ENCODE assay signal across 11 cellular contexts in genomic region chr6:3260296-3260695, GRCh38. TPM values are rescaled to one million over a fixed set of nuclear protein-coding genes. Genes with fewer than 3 reads are reported as not detected.
DNase-seq lines count a peak whose midpoint lies in the region; ATAC-seq, FAIRE-seq and TF ChIP-seq lines count a peak whose summit lies in the region.
"Had no signal": no experiment of that assay in that cellular context is flagged by ENCODE, and none has a peak within 500 bp of the region (broad histone marks: within the 10 kb centered on the region; RNA-seq: fewer than 3 reads in every experiment).

No MANE protein-coding gene starts in this region.

- peak overlapping the region; percentile 90 to 97 (median 96) for H3K4me3 Mint-ChIP-seq in CD4-positive, CD25-positive, alpha-beta regulatory T cell
- peak overlapping the region; percentile 66 for H3K4me3 Mint-ChIP-seq in astrocyte (ENCODE audit: unreplicated experiment)
- H3K4me3 Mint-ChIP-seq in mesothelial cell of epicardium = peak overlapping the region; percentile 42

- H3K27ac ChIP-seq in CD4-positive, CD25-positive, alpha-beta regulatory T cell (ENCODE audit: insufficient read depth, low read length, poor library complexity, severe bottlenecking) = no peak overlapping the region
- H3K27ac ChIP-seq in HUES64 (ENCODE audit: low read depth, low read length) (no peak overlapping the region), astrocyte (ENCODE audit: low read depth, low read length) (no peak overlapping the region)

- H3K27me3 Mint-ChIP-seq in CD4-positive, CD25-positive, alpha-beta regulatory T cell = peaks cover 11% of the 10 kb centered on the region
- H3K27me3 Mint-ChIP-seq in astrocyte (ENCODE audit: low read depth, unreplicated experiment) = peaks cover 7% of the 10 kb centered on the region
- peaks cover 9% of the 10 kb centered on the region for H3K27me3 Mint-ChIP-seq in mesothelial cell of epicardium (ENCODE audit: low read depth)

- H3K4me2 ChIP-seq in astrocyte (ENCODE audit: low read length) = peak overlapping the region; percentile 97

- WGBS in HUES64 = 54% methylated on average over 14 of the region's 14 CpGs

- H4K20me1 ChIP-seq in astrocyte (ENCODE audit: insufficient read depth, low read length) = peaks cover 50% of the 10 kb centered on the region

- H3K9ac ChIP-seq in HUES64 (ENCODE audit: low read depth, low read length) (no peak overlapping the region), astrocyte (ENCODE audit: low read length) (no peak overlapping the region)

- H3K36me3 ChIP-seq in CD4-positive, CD25-positive, alpha-beta regulatory T cell (ENCODE audit: control insufficient read depth, insufficient read depth, low read length) = peaks cover 18% of the 10 kb centered on the region
- H3K36me3 ChIP-seq in HUES64 (ENCODE audit: insufficient read depth, low read length) (peaks cover 28% of the 10 kb centered on the region), astrocyte (ENCODE audit: insufficient read depth, low read length) (peaks cover 8% of the 10 kb centered on the region)

- H3K27me3 ChIP-seq in CD4-positive, CD25-positive, alpha-beta regulatory T cell (ENCODE audit: control insufficient read depth, insufficient read depth, low read length) = no peaks in the 10 kb centered on the region
- no peaks in the 10 kb centered on the region for H3K27me3 ChIP-seq in HUES64 (ENCODE audit: insufficient read depth, low read length)
- H3K27me3 ChIP-seq in astrocyte (ENCODE audit: insufficient read depth, low read length) = no peaks in the 10 kb centered on the region
- H3K27me3 ChIP-seq: vagina had no signal

- peaks cover 40% of the 10 kb centered on the region for H3K4me1 ChIP-seq in CD4-positive, CD25-positive, alpha-beta regulatory T cell (ENCODE audit: control insufficient read depth, insufficient read depth, low read length, poor library complexity, severe bottlenecking)
- H3K4me1 ChIP-seq in HUES64 (ENCODE audit: insufficient read depth, low read length) (peaks cover 6% of the 10 kb centered on the region; the same call in 1 of the 2 replicates), astrocyte (ENCODE audit: insufficient read depth, low read length) (peaks cover 11% of the 10 kb centered on the region)

- no peak for TF ChIP-seq CTCF in astrocyte (IDR thresholded peaks at IDR 0.05; ENCODE audit: insufficient read depth, low read depth, low read length)
- TF ChIP-seq CTCF in mesothelial cell of epicardium (IDR thresholded peaks at IDR 0.05; ENCODE audit: unreplicated experiment) = no peak

- peaks cover 64% of the 10 kb centered on the region for H3K79me2 ChIP-seq in astrocyte (ENCODE audit: insufficient read depth, low read length)

- DNase-seq in CD4-positive, CD25-positive, alpha-beta regulatory T cell = no peak
- DNase-seq in astrocyte (ENCODE audit: low read depth) (no peak), mesothelial cell of epicardium (ENCODE audit: low spot score in 2 of 2, unreplicated experiment in 2 of 2) (no peak), NCI-H446 treated with DMSO at 0.1 percent for 48 hours (lab: John Stamatoyannopoulos, UW) (no peak), NCI-H1092 treated with DMSO at 0.1 percent for 48 hours (lab: John Stamatoyannopoulos, UW) (no peak), NCI-H2196 treated with DMSO at 0.1 percent for 48 hours (lab: John Stamatoyannopoulos, UW; ENCODE audit: unreplicated experiment) (no peak)
- DNase-seq: activated effector memory CD4-positive, alpha-beta T cell treated with Interleukin-2 at 50 U/mL for 16 hours; NCI-H1092 had no signal

- no peaks in the 10 kb centered on the region for H3K9me3 ChIP-seq in CD4-positive, CD25-positive, alpha-beta regulatory T cell (ENCODE audit: control insufficient read depth in 2 of 2, low read length in 2 of 2)
- no peaks in the 10 kb centered on the region for H3K9me3 ChIP-seq in HUES64 (ENCODE audit: insufficient read depth, low read depth, low read length)
- H3K9me3 ChIP-seq in astrocyte (ENCODE audit: insufficient read depth, low read depth, low read length) = no peaks in the 10 kb centered on the region
- H3K9me3 ChIP-seq: vagina had no signal

- H3K9me3 Mint-ChIP-seq in CD4-positive, CD25-positive, alpha-beta regulatory T cell = peaks cover 0 to 1% (median 0%) of the 10 kb centered on the region in 7 donors
- no peaks in the 10 kb centered on the region for H3K9me3 Mint-ChIP-seq in astrocyte (ENCODE audit: unreplicated experiment)
- no peaks in the 10 kb centered on the region for H3K9me3 Mint-ChIP-seq in mesothelial cell of epicardium

- H3K4me3 ChIP-seq in CD4-positive, CD25-positive, alpha-beta regulatory T cell (ENCODE audit: low read depth, low read length) = peak overlapping the region; percentile 57
- H3K4me3 ChIP-seq in HUES64 (ENCODE audit: low read length) (peak overlapping the region; percentile 31), astrocyte (ENCODE audit: insufficient read depth, low read depth, low read length) (no peak overlapping the region)

- H3K4me1 Mint-ChIP-seq in CD4-positive, CD25-positive, alpha-beta regulatory T cell = peaks cover 5 to 50% (median 38%) of the 10 kb centered on the region in 4 donors
- H3K4me1 Mint-ChIP-seq in astrocyte (ENCODE audit: low read depth, unreplicated experiment) (peaks cover 15% of the 10 kb centered on the region), mesothelial cell of epicardium (peaks cover 22% of the 10 kb centered on the region)

- no peak for FAIRE-seq in astrocyte (lab: Jason Lieb, UNC)

- ATAC-seq in CD4-positive, CD25-positive, alpha-beta regulatory T cell (ENCODE audit: low read depth in 2 of 2) = no peak
- no peak for ATAC-seq in GM21526 (IDR thresholded peaks at IDR 0.05; ENCODE audit: low FRiP score, unreplicated experiment)

- H3K36me3 Mint-ChIP-seq in CD4-positive, CD25-positive, alpha-beta regulatory T cell = peaks cover 4% of the 10 kb centered on the region
- H3K36me3 Mint-ChIP-seq in astrocyte (ENCODE audit: low read depth, unreplicated experiment) = no peaks in the 10 kb centered on the region
- H3K36me3 Mint-ChIP-seq in mesothelial cell of epicardium = no peaks in the 10 kb centered on the region

- no peak overlapping the region for H2AFZ ChIP-seq in astrocyte (ENCODE audit: low read depth, low read length)

- peak overlapping the region in 2 of 3 donors; percentile 93 for H3K27ac Mint-ChIP-seq in CD4-positive, CD25-positive, alpha-beta regulatory T cell
- H3K27ac Mint-ChIP-seq in astrocyte (ENCODE audit: unreplicated experiment) (no peak overlapping the region), mesothelial cell of epicardium (no peak overlapping the region)

RNA-seq across cellular contexts. Expression of gene PSMG4, which starts 1.5 kb away (rescaled TPM):
- total RNA-seq in CD4-positive, CD25-positive, alpha-beta regulatory T cell = 18.0 TPM
- 10 to 100 TPM; 45.2 to 56.8 (median 52.7) TPM for polyA plus RNA-seq in CD4-positive, CD25-positive, alpha-beta regulatory T cell
- 28.6 TPM for polyA plus RNA-seq in HUES64 (2013, experiment 1 of 2)
- 34.4 TPM for polyA plus RNA-seq in HUES64 (2013, experiment 2 of 2)
- total RNA-seq in astrocyte (22.2 and 23.4 TPM in 2 replicates), mesothelial cell of epicardium (26.1 to 27.8 TPM (median 26.6 TPM) in 3 replicates)

RNA-seq across cellular contexts. Expression of gene TUBB2B, which starts 32.8 kb away (rescaled TPM):
- 0.91 TPM for total RNA-seq in CD4-positive, CD25-positive, alpha-beta regulatory T cell
- polyA plus RNA-seq in CD4-positive, CD25-positive, alpha-beta regulatory T cell = under 1 TPM in 3 of 4 donors, not detected in 1; 0.09 to 0.10 (median 0.10) TPM
- 576 TPM for polyA plus RNA-seq in HUES64 (2013, experiment 1 of 2)
- 669 TPM for polyA plus RNA-seq in HUES64 (2013, experiment 2 of 2)
- total RNA-seq in astrocyte (124 and 144 TPM in 2 replicates), mesothelial cell of epicardium (110 to 121 TPM (median 114 TPM) in 3 replicates)

Comparison
In these comparisons a context has a peak if more than half of its experiments do, and no peak if none do; other contexts are left out.
1. H3K27ac Mint-ChIP-seq: peak in CD4-positive, CD25-positive, alpha-beta regulatory T cell (2 of 3); none in astrocyte (single experiment) and mesothelial cell of epicardium (single experiment).
2. H3K4me3 Mint-ChIP-seq: peak in every context shown above with its lines; median percentile 96 in CD4-positive, CD25-positive, alpha-beta regulatory T cell; 66 in astrocyte; 42 in mesothelial cell of epicardium.
3. RNA of gene TUBB2B, which starts 32.8 kb away (total RNA-seq): 124 to 144 TPM in astrocyte and 110 to 121 TPM in mesothelial cell of epicardium; 0.91 TPM in CD4-positive, CD25-positive, alpha-beta regulatory T cell (single experiment); every median in the first group is over 10 times any median in the second.